Comparison of ENCODE assay signal across 11 cellular contexts in genomic region chr17:57459286-57459915, GRCh38.
DNase-seq lines count a peak whose midpoint lies in the region; ATAC-seq lines count a peak whose summit lies in the region.
"Had no signal": no experiment of that assay in that cellular context is flagged by ENCODE, and none has a peak within 500 bp of the region (broad histone marks: within the 10 kb centered on the region; RNA-seq: fewer than 3 reads in every experiment).

No MANE protein-coding gene starts in this region.

- peak overlapping the region; percentile 89 for H3K27ac Mint-ChIP-seq in T-helper 2 cell treated with Interferon-gamma antibody and Interleukin-4, amounts not matched to agents 5 μg/mL and 100 μg/mL, for 36 hours

- in situ Hi-C loops in Caki2 (cut with HindIII; ENCODE audit: low pct_unique_long_range_greater_than_20kb, low sequenced_read_pairs), result no loop called here
- in situ Hi-C loops in GM23248 (cut with MboI), result no loop called here

- H3K4me1 Mint-ChIP-seq in T-helper 2 cell treated with Interferon-gamma antibody and Interleukin-4, amounts not matched to agents 5 μg/mL and 100 μg/mL, for 36 hours (ENCODE audit: low read depth), result peaks cover 70% of the 10 kb centered on the region

- peak overlapping the region; percentile 37 for H3K4me3 Mint-ChIP-seq in T-helper 2 cell treated with Interferon-gamma antibody and Interleukin-4, amounts not matched to agents 5 μg/mL and 100 μg/mL, for 36 hours

- WGBS in GM23248 (ENCODE audit: low coverage in 1 of 2, low lambda C conversion rate in 2 of 2, missing lambda C conversion rate in 2 of 2), 2 experiments, result 73 to 76% methylated on average over 12 of the region's 12 CpGs

- no peak overlapping the region for H2AFZ ChIP-seq in GM23248

- H3K36me3 ChIP-seq in GM23248 (ENCODE audit: low read depth), result no peaks in the 10 kb centered on the region
- H3K36me3 ChIP-seq: tibial artery had no signal

- no peak overlapping the region for H3K27ac ChIP-seq in GM23248
- H3K27ac ChIP-seq: skin epidermis, tibial artery had no signal

- H3K9me3 ChIP-seq in GM23248 (ENCODE audit: low read depth), result no peaks in the 10 kb centered on the region
- H3K9me3 ChIP-seq: tibial artery had no signal

- H3K4me1 ChIP-seq in GM23248 (ENCODE audit: insufficient read depth), result peaks cover 18% of the 10 kb centered on the region

- peaks cover 16% of the 10 kb centered on the region for H3K36me3 Mint-ChIP-seq in T-helper 2 cell treated with Interferon-gamma antibody and Interleukin-4, amounts not matched to agents 5 μg/mL and 100 μg/mL, for 36 hours (ENCODE audit: low read depth)

- no peak overlapping the region for H3K4me3 ChIP-seq in GM23248
- H3K4me3 ChIP-seq: skin epidermis, tibial artery had no signal

- no peaks in the 10 kb centered on the region for H3F3A ChIP-seq in GM23248 (ENCODE audit: insufficient read depth)

- H3K79me2 ChIP-seq in GM23248 (ENCODE audit: insufficient read depth), result no peaks in the 10 kb centered on the region

- DNase-seq in Caki2 (ENCODE audit: low read depth) (peak; percentile 98), GM23248 (peak; percentile 60), iris pigment epithelial cell (ENCODE audit: low read depth) (peak; percentile 84), NCI-H1105 (lab: John Stamatoyannopoulos, UW) (no peak), occipital lobe (lab: John Stamatoyannopoulos, UW) (no peak), NCI-H128 (lab: John Stamatoyannopoulos, UW; ENCODE audit: unreplicated experiment) (no peak)
- peak; percentile 63 for DNase-seq in T-helper 2 cell treated with Interferon-gamma antibody and Interleukin-4, amounts not matched to agents 5 μg/mL and 100 μg/mL, for 36 hours (ENCODE audit: low spot score)
- DNase-seq: NK-92 treated with Interleukin-12 subunit alpha and Interleukin-12 subunit beta, amount 100 ng/mL, for 24 hours; tibial artery had no signal

- H3K9ac ChIP-seq in GM23248, result no peak overlapping the region

- no peaks in the 10 kb centered on the region for H3K9me2 ChIP-seq in GM23248 (ENCODE audit: insufficient read depth)

- H3K9me3 Mint-ChIP-seq in T-helper 2 cell treated with Interferon-gamma antibody and Interleukin-4, amounts not matched to agents 5 μg/mL and 100 μg/mL, for 36 hours, result no peaks in the 10 kb centered on the region

- H3K27me3 Mint-ChIP-seq in T-helper 2 cell treated with Interferon-gamma antibody and Interleukin-4, amounts not matched to agents 5 μg/mL and 100 μg/mL, for 36 hours (ENCODE audit: low read depth), result no peaks in the 10 kb centered on the region

- H4K20me1 ChIP-seq in GM23248 (ENCODE audit: insufficient read depth), result no peaks in the 10 kb centered on the region

- ATAC-seq in HG03565 (IDR thresholded peaks at IDR 0.05; ENCODE audit: unreplicated experiment), result no peak

- H3K4me2 ChIP-seq in GM23248 (ENCODE audit: unreplicated experiment), result no peak overlapping the region

- H3K27me3 ChIP-seq in GM23248 (replicated peaks; ENCODE audit: insufficient read depth), result no peaks in the 10 kb centered on the region
- H3K27me3 ChIP-seq: tibial artery had no signal

Comparison
In these comparisons a context has a peak if more than half of its experiments do, and no peak if none do; other contexts are left out.
1. DNase-seq: peak in Caki2 (single experiment), GM23248 (single experiment), T-helper 2 cell treated with Interferon-gamma antibody and Interleukin-4, amounts not matched to agents 5 μg/mL and 100 μg/mL, for 36 hours (single experiment) and iris pigment epithelial cell (single experiment); none in NCI-H1105 (single experiment), occipital lobe (single experiment) and NCI-H128 (single experiment).